ENCODE assay signal across 11 cellular contexts in the genomic region with DNA sequence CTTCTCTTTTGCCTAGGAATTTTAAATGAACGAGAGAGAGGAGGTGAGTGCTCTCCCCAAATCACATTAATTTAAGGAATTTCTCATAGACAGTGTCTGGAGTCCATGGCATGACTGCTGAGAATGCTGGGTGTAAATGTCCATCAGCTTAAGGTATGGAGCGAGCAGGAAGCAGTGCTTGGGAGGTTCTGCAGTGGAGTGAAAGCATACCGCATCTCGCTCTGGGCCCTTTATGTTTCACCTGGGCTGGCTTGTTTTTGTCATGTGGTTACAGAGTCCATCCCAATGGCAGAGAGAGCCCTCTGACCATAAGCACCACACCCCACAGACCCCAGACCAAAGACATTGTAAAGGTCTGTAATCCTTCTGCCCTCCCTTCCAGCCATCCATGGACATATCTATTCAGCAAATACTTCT. TPM values are rescaled to one million over a fixed set of nuclear protein-coding genes. Genes with fewer than 3 reads are reported as not detected.
DNase-seq lines count a peak whose midpoint lies in the region; ATAC-seq, FAIRE-seq and TF ChIP-seq lines count a peak whose summit lies in the region.
"Had no signal": no experiment of that assay in that cellular context is flagged by ENCODE, and none has a peak within 500 bp of the region (broad histone marks: within the 10 kb centered on the region; RNA-seq: fewer than 3 reads in every experiment).

No MANE protein-coding gene starts in this region.

- no peaks in the 10 kb centered on the region for H4K20me1 ChIP-seq in keratinocyte (ENCODE audit: control insufficient read depth, extremely low read depth, insufficient read depth, low read length)

- dilution Hi-C loops in keratinocyte (cut with MboI; ENCODE audit: extremely low pct_ligation_motif_present, low sequenced_read_pairs): no loop called here

- DNase-seq in stimulated activated naive CD8-positive, alpha-beta T cell treated with anti-CD3 and anti-CD28 coated beads, Interleukin-15, Interleukin-2, amounts not matched to agents 100 U/mL and 50 U/mL, for 24 hours: no peak
- DNase-seq in activated B cell treated with CpG ODN at 0.5 μM for 24 hours: no peak
- DNase-seq in keratinocyte (ENCODE audit: low read depth, low spot score): no peak
- no peak for DNase-seq in H7
- DNase-seq in dedifferentiated amniotic fluid mesenchymal stem cell (ENCODE audit: extremely low spot score): no peak
- DNase-seq in NCI-H2029 treated with DMSO at 0.1 percent for 48 hours (lab: John Stamatoyannopoulos, UW): no peak
- DNase-seq: NCI-H187, OCI-M1 had no signal

- H3K36me3 ChIP-seq in keratinocyte (ENCODE audit: control insufficient read depth in 2 of 2, extremely low read depth in 1 of 2, insufficient read depth in 2 of 2, low read length in 2 of 2): peaks cover 0 to 2% of the 10 kb centered on the region in 2 experiments
- H3K36me3 ChIP-seq in H7 (replicated peaks; ENCODE audit: control insufficient read depth, insufficient read depth, low read length): no peaks in the 10 kb centered on the region

- no peaks in the 10 kb centered on the region for H3K27me3 ChIP-seq in keratinocyte (ENCODE audit: control insufficient read depth, extremely low read depth, insufficient read depth, low read length)
- no peaks in the 10 kb centered on the region for H3K27me3 ChIP-seq in H7 (ENCODE audit: control insufficient read depth, insufficient read depth, low read length)

- H3K4me3 ChIP-seq in keratinocyte (ENCODE audit: control insufficient read depth in 2 of 3, extremely low read depth in 1 of 3, insufficient read depth in 2 of 3, low read depth in 1 of 3, low read length in 3 of 3): no peak overlapping the region
- no peak overlapping the region for H3K4me3 ChIP-seq in H7 (ENCODE audit: insufficient read depth, low read depth, low read length)

- H3K4me2 ChIP-seq in keratinocyte (ENCODE audit: control insufficient read depth, extremely low read depth, insufficient read depth, low read depth, low read length): peak overlapping the region; percentile 95

- no peaks in the 10 kb centered on the region for H3K9me3 ChIP-seq in keratinocyte (ENCODE audit: control insufficient read depth, low read depth, low read length)

- peaks cover 99% of the 10 kb centered on the region for H3K4me1 Mint-ChIP-seq in stimulated activated naive CD8-positive, alpha-beta T cell treated with anti-CD3 and anti-CD28 coated beads, Interleukin-15, Interleukin-2, amounts not matched to agents 100 ng/mL and 50 ng/mL, for 24 hours (ENCODE audit: low read depth)
- H3K4me1 Mint-ChIP-seq in activated B cell treated with CpG ODN at 0.5 μM for 24 hours: peaks cover 99% of the 10 kb centered on the region

- H3K9ac ChIP-seq in keratinocyte (ENCODE audit: control insufficient read depth, extremely low read depth, insufficient read depth, low read length): peak overlapping the region; percentile 78

- intact Hi-C loops in activated B cell treated with CpG ODN at 0.5 μM for 24 hours (cut with micrococcal nuclease): no loop called here

- H3K27me3 Mint-ChIP-seq in stimulated activated naive CD8-positive, alpha-beta T cell treated with anti-CD3 and anti-CD28 coated beads, Interleukin-15, Interleukin-2, amounts not matched to agents 100 ng/mL and 50 ng/mL, for 24 hours: no peaks in the 10 kb centered on the region
- H3K27me3 Mint-ChIP-seq in activated B cell treated with CpG ODN at 0.5 μM for 24 hours: no peaks in the 10 kb centered on the region

- TF ChIP-seq CTCF in activated B cell treated with CpG ODN at 0.5 μM for 24 hours (IDR thresholded peaks at IDR 0.05) (no peak), keratinocyte (optimal IDR thresholded peaks at IDR 0.05 in 1 of 3, IDR thresholded peaks at IDR 0.05 in 1 of 3, conservative IDR thresholded peaks at IDR 0.05 in 1 of 3; ENCODE audit: extremely low read depth in 1 of 3, insufficient read depth in 2 of 3, low read length in 3 of 3) (no peak)

- peak overlapping the region; percentile 99 for H3K27ac Mint-ChIP-seq in stimulated activated naive CD8-positive, alpha-beta T cell treated with anti-CD3 and anti-CD28 coated beads, Interleukin-15, Interleukin-2, amounts not matched to agents 100 ng/mL and 50 ng/mL, for 24 hours
- H3K27ac Mint-ChIP-seq in activated B cell treated with CpG ODN at 0.5 μM for 24 hours: peak overlapping the region; percentile 96

- ATAC-seq in stimulated activated naive CD8-positive, alpha-beta T cell treated with anti-CD3 and anti-CD28 coated beads, Interleukin-15, Interleukin-2, amounts not matched to agents 100 U/mL and 50 U/mL, for 24 hours: no peak
- ATAC-seq in activated B cell treated with CpG ODN at 0.5 μM for 24 hours (ENCODE audit: low read depth): no peak
- no peak for ATAC-seq in GM18867 (IDR thresholded peaks at IDR 0.05; ENCODE audit: unreplicated experiment)

- peak overlapping the region; percentile 98 for H3K27ac ChIP-seq in keratinocyte (ENCODE audit: control insufficient read depth, insufficient read depth, low read length)

- H3K36me3 Mint-ChIP-seq in stimulated activated naive CD8-positive, alpha-beta T cell treated with anti-CD3 and anti-CD28 coated beads, Interleukin-15, Interleukin-2, amounts not matched to agents 100 ng/mL and 50 ng/mL, for 24 hours (ENCODE audit: low read depth): peaks cover 16% of the 10 kb centered on the region
- H3K36me3 Mint-ChIP-seq in activated B cell treated with CpG ODN at 0.5 μM for 24 hours (ENCODE audit: low read depth): peaks cover 3% of the 10 kb centered on the region

- H2AFZ ChIP-seq in keratinocyte (ENCODE audit: control insufficient read depth, low read length): no peak overlapping the region

- peaks cover 5% of the 10 kb centered on the region for H3K9me1 ChIP-seq in keratinocyte (ENCODE audit: control insufficient read depth, extremely low read depth, insufficient read depth, low read length)

- H3K4me3 Mint-ChIP-seq in stimulated activated naive CD8-positive, alpha-beta T cell treated with anti-CD3 and anti-CD28 coated beads, Interleukin-15, Interleukin-2, amounts not matched to agents 100 ng/mL and 50 ng/mL, for 24 hours: peak overlapping the region; percentile 82
- peak overlapping the region; percentile 71 for H3K4me3 Mint-ChIP-seq in activated B cell treated with CpG ODN at 0.5 μM for 24 hours

- peaks cover 19% of the 10 kb centered on the region for H3K79me2 ChIP-seq in keratinocyte (ENCODE audit: control insufficient read depth, insufficient read depth, low read length)

- POLR2A ChIA-PET in activated B cell treated with CpG ODN at 0.5 μM for 24 hours (lab: Charles Lee): interaction anchor here (0.7 to 18.3 kb wide), 8 partner anchors 17 to 264 kb away, joined by 3 to 388 read pairs (median 6); a partner anchor contains a TSS

- CTCF ChIA-PET in activated B cell treated with CpG ODN at 0.5 μM for 24 hours (lab: Charles Lee): interaction anchor here (0.9 to 1.4 kb wide), 4 partner anchors 20 to 23 kb away, joined by 3 read pairs; no protein-coding TSS in a partner anchor

- H3K4me1 ChIP-seq in keratinocyte (ENCODE audit: control insufficient read depth, extremely low read depth, insufficient read depth, low read length): peaks cover 44% of the 10 kb centered on the region

- no peaks in the 10 kb centered on the region for H3K9me3 Mint-ChIP-seq in stimulated activated naive CD8-positive, alpha-beta T cell treated with anti-CD3 and anti-CD28 coated beads, Interleukin-15, Interleukin-2, amounts not matched to agents 100 ng/mL and 50 ng/mL, for 24 hours
- H3K9me3 Mint-ChIP-seq in activated B cell treated with CpG ODN at 0.5 μM for 24 hours: no peaks in the 10 kb centered on the region
- H3K9me3 Mint-ChIP-seq: CD14-positive monocyte had no signal

- no peak for FAIRE-seq in keratinocyte (lab: Jason Lieb, UNC)

RNA-seq across cellular contexts. Expression of a gene that starts 20.6 kb away (rescaled TPM):
- 135 and 149 TPM in 2 replicates for total RNA-seq in activated B cell treated with CpG ODN at 0.5 μM for 24 hours
- 12.5 to 20.8 TPM (median 15.6 TPM) in 3 replicates for polyA plus RNA-seq in keratinocyte
- polyA plus RNA-seq in keratinocyte (2011; ENCODE audit: low read depth): 35.7 TPM
- 9.4 and 14.7 TPM in 2 replicates for polyA plus RNA-seq in keratinocyte (2011; cell fraction: cytosol; rRNA removed)
- polyA plus RNA-seq in keratinocyte (2011; cell fraction: nucleus; rRNA removed): 12.1 and 15.3 TPM in 2 replicates
- 10.3 and 27.0 TPM in 2 replicates for polyA plus RNA-seq in keratinocyte (2012; ENCODE audit: low replicate concordance)
- 0.23 to 15.2 TPM (median 7.0 TPM) in 3 replicates for polyA minus RNA-seq in keratinocyte
- 9.6 TPM for polyA minus RNA-seq in keratinocyte (2011; cell fraction: cytosol; rRNA and poly(A)+ RNA removed)
- 7.2 and 13.7 TPM in 2 replicates for polyA minus RNA-seq in keratinocyte (2011; cell fraction: nucleus; rRNA and poly(A)+ RNA removed)
- total RNA-seq in H7 (2014; rRNA removed; shearing (Covaris generic)): 38.6 and 45.8 TPM in 2 replicates
